Comparison of ENCODE assay signal across 19 cellular contexts in the genomic region with DNA sequence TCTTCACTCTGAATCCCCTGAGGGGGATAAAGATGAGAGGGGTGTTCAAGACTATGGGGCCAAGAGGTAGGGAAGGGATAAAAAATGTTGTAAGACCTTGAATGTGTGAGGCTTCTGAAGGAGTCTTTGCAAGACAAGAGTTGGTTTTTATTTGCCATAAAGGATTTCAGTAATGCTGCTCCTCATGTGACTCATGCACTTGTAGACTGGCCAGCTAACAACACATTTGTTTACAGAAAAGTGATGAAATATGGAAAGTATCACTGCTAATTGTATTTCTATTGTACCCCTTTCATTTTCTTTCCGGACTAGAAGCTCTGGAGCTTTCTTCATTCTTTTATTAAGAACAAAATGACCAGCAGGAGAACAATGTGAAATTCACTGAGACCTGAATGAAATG.
DNase-seq lines count a peak whose midpoint lies in the region; ATAC-seq, FAIRE-seq and TF ChIP-seq lines count a peak whose summit lies in the region.
"Had no signal": no experiment of that assay in that cellular context is flagged by ENCODE, and none has a peak within 500 bp of the region (broad histone marks: within the 10 kb centered on the region; RNA-seq: fewer than 3 reads in every experiment).

No MANE protein-coding gene starts in this region.

- H3K9me3 ChIP-seq in GM23248 (ENCODE audit: low read depth) (no peaks in the 10 kb centered on the region), adipocyte (ENCODE audit: control insufficient read depth, low read length) (no peaks in the 10 kb centered on the region)
- H3K9me3 ChIP-seq: lower lobe of right lung had no signal

- no peak overlapping the region for H2AFZ ChIP-seq in GM23248

- H3F3A ChIP-seq in GM23248 (ENCODE audit: insufficient read depth): no peaks in the 10 kb centered on the region

- H3K36me3 Mint-ChIP-seq in stimulated activated memory B cell treated with anti-CD40 and anti-IgM and Interleukin-4, amounts not matched to agents 10 μg/mL and 1 μg/mL and 100 μg/mL, for 72 hours: no peaks in the 10 kb centered on the region
- H3K36me3 Mint-ChIP-seq: brain; CD8-positive, alpha-beta T cell; IgD-negative memory B cell; natural killer cell; WTC11 had no signal

- no peaks in the 10 kb centered on the region for H3K27me3 Mint-ChIP-seq in stimulated activated memory B cell treated with anti-CD40 and anti-IgM and Interleukin-4, amounts not matched to agents 10 μg/mL and 1 μg/mL and 100 μg/mL, for 72 hours
- H3K27me3 Mint-ChIP-seq: brain, IgD-negative memory B cell had no signal

- peaks cover 2% of the 10 kb centered on the region for H3K9me3 Mint-ChIP-seq in stimulated activated memory B cell treated with anti-CD40 and anti-IgM and Interleukin-4, amounts not matched to agents 10 μg/mL and 1 μg/mL and 100 μg/mL, for 72 hours
- H3K9me3 Mint-ChIP-seq: CD8-positive, alpha-beta T cell had no signal

- intact Hi-C loops in posterior vena cava (cut with DNase I): no loop called here

- H3K4me1 ChIP-seq in GM23248 (ENCODE audit: insufficient read depth) (peaks cover 19% of the 10 kb centered on the region), adipocyte (ENCODE audit: control insufficient read depth, insufficient read depth, low read length) (peaks cover 16% of the 10 kb centered on the region)
- H3K4me1 ChIP-seq: lower lobe of right lung had no signal

- no peaks in the 10 kb centered on the region for H4K20me1 ChIP-seq in GM23248 (ENCODE audit: insufficient read depth)

- no peak for TF ChIP-seq CTCF in fibroblast of the aortic adventitia (IDR thresholded peaks at IDR 0.05; ENCODE audit: insufficient read depth, low read length)

- H3K79me2 ChIP-seq in GM23248 (ENCODE audit: insufficient read depth): no peaks in the 10 kb centered on the region

- H3K9me2 ChIP-seq in GM23248 (ENCODE audit: insufficient read depth): no peaks in the 10 kb centered on the region

- no peak overlapping the region for H3K27ac Mint-ChIP-seq in stimulated activated memory B cell treated with anti-CD40 and anti-IgM and Interleukin-4, amounts not matched to agents 10 μg/mL and 1 μg/mL and 100 μg/mL, for 72 hours
- H3K27ac Mint-ChIP-seq: brain; CD8-positive, alpha-beta T cell; IgD-negative memory B cell; natural killer cell; WTC11 had no signal

- no peak for FAIRE-seq in urothelium cell line (lab: Jason Lieb, UNC)
- FAIRE-seq: frontal cortex had no signal

- H3K27me3 ChIP-seq in GM23248 (replicated peaks; ENCODE audit: insufficient read depth): no peaks in the 10 kb centered on the region
- no peaks in the 10 kb centered on the region for H3K27me3 ChIP-seq in adipocyte (replicated peaks; ENCODE audit: control insufficient read depth, insufficient read depth, low read length)
- H3K27me3 ChIP-seq: dorsolateral prefrontal cortex had no signal

- H3K4me3 Mint-ChIP-seq in stimulated activated memory B cell treated with anti-CD40 and anti-IgM and Interleukin-4, amounts not matched to agents 10 μg/mL and 1 μg/mL and 100 μg/mL, for 72 hours: no peak overlapping the region
- H3K4me3 Mint-ChIP-seq: brain; CD8-positive, alpha-beta T cell; IgD-negative memory B cell; natural killer cell; WTC11 had no signal

- peak overlapping the region; percentile 69 for H3K4me2 ChIP-seq in GM23248 (ENCODE audit: unreplicated experiment)

- no peaks in the 10 kb centered on the region for H3K36me3 ChIP-seq in GM23248 (ENCODE audit: low read depth)
- H3K36me3 ChIP-seq in adipocyte (ENCODE audit: control insufficient read depth, insufficient read depth, low read length, severe bottlenecking): no peaks in the 10 kb centered on the region
- H3K36me3 ChIP-seq: lower lobe of right lung had no signal

- no peaks in the 10 kb centered on the region for H3K4me1 Mint-ChIP-seq in stimulated activated memory B cell treated with anti-CD40 and anti-IgM and Interleukin-4, amounts not matched to agents 10 μg/mL and 1 μg/mL and 100 μg/mL, for 72 hours
- H3K4me1 Mint-ChIP-seq: natural killer cell had no signal

- DNase-seq in GM23248 (peak; percentile 89), adipocyte (ENCODE audit: low read depth) (peak; percentile 81), fibroblast of the aortic adventitia (ENCODE audit: low read depth) (peak; percentile 21), urothelium cell line (ENCODE audit: low spot score) (peak; percentile 32), posterior vena cava (ENCODE audit: low spot score) (no peak), SW 1271 (lab: John Stamatoyannopoulos, UW) (no peak)
- DNase-seq: activated effector memory CD4-positive, alpha-beta T cell treated with Interleukin-2 at 50 U/mL for 16 hours; CD8-positive, alpha-beta T cell; dorsolateral prefrontal cortex; lower lobe of right lung; natural killer cell; NCI-H1092; NCI-H2171; stimulated activated CD4-positive, alpha-beta T cell treated with anti-CD3 and anti-CD28 coated beads, Interleukin-2, amount 100 ng/mL, for 24 hours had no signal

- no peak for ATAC-seq in stimulated activated memory B cell treated with anti-CD40 and anti-IgM and Interleukin-4, amounts not matched to agents 10 μg/mL and 1 μg/mL and 100 μg/mL, for 72 hours
- ATAC-seq: CD8-positive, alpha-beta T cell; natural killer cell; WTC11 had no signal

- H3K9ac ChIP-seq in GM23248 (no peak overlapping the region), adipocyte (ENCODE audit: low read length) (no peak overlapping the region)

- in situ Hi-C loops in GM23248 (cut with MboI): no loop called here

- WGBS in GM23248 (ENCODE audit: low coverage in 1 of 2, low lambda C conversion rate in 2 of 2, missing lambda C conversion rate in 2 of 2), 2 experiments: 0 to 3% methylated on average over 1 of the region's 1 CpG

- no peak overlapping the region for H3K4me3 ChIP-seq in GM23248
- H3K4me3 ChIP-seq in adipocyte (ENCODE audit: low read length): peak overlapping the region; percentile 25
- H3K4me3 ChIP-seq in fibroblast of the aortic adventitia (ENCODE audit: low read depth, low read length): no peak overlapping the region
- H3K4me3 ChIP-seq: dorsolateral prefrontal cortex, lower lobe of right lung had no signal

- H3K27ac ChIP-seq in GM23248: no peak overlapping the region
- H3K27ac ChIP-seq: dorsolateral prefrontal cortex, lower lobe of right lung had no signal

Comparison
In these comparisons a context has a peak if more than half of its experiments do, and no peak if none do; other contexts are left out.
1. DNase-seq: peak in GM23248 (single experiment), adipocyte (single experiment), fibroblast of the aortic adventitia (single experiment) and urothelium cell line (single experiment); none in posterior vena cava (single experiment) and SW 1271 (0 of 2).